11 cellular contexts compared by ENCODE assay signal in the genomic region with DNA sequence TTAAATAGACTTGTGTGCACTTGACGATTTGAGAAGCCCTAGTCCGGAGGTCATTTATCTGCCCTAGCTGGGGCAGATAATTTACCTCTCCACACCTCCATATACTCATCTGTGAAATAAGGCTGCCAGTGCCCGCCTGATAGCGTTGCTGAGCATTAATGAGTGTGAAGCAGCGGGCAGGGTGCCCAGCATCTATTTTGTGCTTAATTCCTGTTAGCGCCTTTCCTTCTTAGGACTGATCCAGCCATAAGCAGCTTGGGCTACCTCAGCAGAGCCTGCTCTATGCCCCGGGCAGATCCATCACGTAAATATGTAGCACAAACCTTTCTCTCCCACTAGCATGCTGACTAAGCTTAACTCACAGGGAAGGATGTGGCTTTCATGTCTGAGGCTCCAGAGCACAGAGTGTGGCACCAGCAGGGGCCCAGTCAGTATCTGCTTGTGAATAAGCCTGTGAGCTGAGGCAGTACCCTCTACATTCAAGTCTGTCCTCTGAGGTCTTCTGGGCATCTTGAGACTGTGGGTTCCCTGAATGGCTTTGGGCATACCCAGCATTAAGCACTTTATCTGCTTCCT. TPM values are rescaled to one million over a fixed set of nuclear protein-coding genes. Genes with fewer than 3 reads are reported as not detected.
DNase-seq lines count a peak whose midpoint lies in the region; ATAC-seq and TF ChIP-seq lines count a peak whose summit lies in the region.
"Had no signal": no experiment of that assay in that cellular context is flagged by ENCODE, and none has a peak within 500 bp of the region (broad histone marks: within the 10 kb centered on the region; RNA-seq: fewer than 3 reads in every experiment).

No MANE protein-coding gene starts in this region.

- no peak for ATAC-seq in activated naive CD4-positive, alpha-beta T cell treated with anti-CD3 and anti-CD28 coated beads, Interleukin-2, amount 50 U/mL, for 72 hours
- ATAC-seq in HG03432 (IDR thresholded peaks at IDR 0.05; ENCODE audit: unreplicated experiment) = no peak

- no peak for TF ChIP-seq CTCF in HEK293 (tag by site-specific recombination; IDR thresholded peaks at IDR 0.05)
- no peak for TF ChIP-seq CTCF in nephron (IDR thresholded peaks at IDR 0.05; ENCODE audit: unreplicated experiment in 3 of 3)
- TF ChIP-seq CTCF in foreskin fibroblast (IDR thresholded peaks at IDR 0.05; ENCODE audit: low read depth, low read length) = no peak

- H3K4me1 Mint-ChIP-seq in nephron = peaks cover 26% of the 10 kb centered on the region

- H3K9me3 ChIP-seq in HEK293 (ENCODE audit: control insufficient read depth, insufficient read depth, low read depth, low read length) = no peaks in the 10 kb centered on the region

- H3K4me3 ChIP-seq in HEK293 (ENCODE audit: low read depth, low read length) (no peak overlapping the region), foreskin fibroblast (ENCODE audit: low read depth in 1 of 2, low read length in 2 of 2) (no peak overlapping the region)

- no peaks in the 10 kb centered on the region for H3K9me3 Mint-ChIP-seq in activated naive CD4-positive, alpha-beta T cell treated with anti-CD3 and anti-CD28 coated beads, Interleukin-2, amount 50 U/mL, for 72 hours
- no peaks in the 10 kb centered on the region for H3K9me3 Mint-ChIP-seq in nephron

- H3K27ac ChIP-seq in HEK293 (ENCODE audit: extremely low read depth, low read depth, low read length) = no peak overlapping the region

- DNase-seq in NCI-H1417 (lab: John Stamatoyannopoulos, UW) = peak in 2 of 3 experiments; percentile 36 to 76
- DNase-seq in NCI-H1417 treated with DMSO at 0.1 percent for 48 hours (lab: John Stamatoyannopoulos, UW) = no peak
- DNase-seq in activated naive CD4-positive, alpha-beta T cell treated with anti-CD3 and anti-CD28 coated beads, Interleukin-2, amount 50 U/mL, for 72 hours (ENCODE audit: low spot score in 2 of 2) = no peak
- no peak for DNase-seq in foreskin fibroblast
- DNase-seq in NCI-H345 treated with DMSO at 0.1 percent for 48 hours (lab: John Stamatoyannopoulos, UW; ENCODE audit: unreplicated experiment) = no peak
- DNase-seq: IMR-90, SHP77 had no signal

- CTCF ChIA-PET in HEK293 (lab: Yijun Ruan, JAX) = interaction anchor here (0.6 to 1.1 kb wide), 4 partner anchors 8 to 1056 kb away, joined by 3 to 4 read pairs (median 4); no protein-coding TSS in a partner anchor

- peaks cover 5% of the 10 kb centered on the region; the same call in 1 of the 2 replicates for H3K4me1 ChIP-seq in HEK293 (ENCODE audit: control insufficient read depth, insufficient read depth, low read length)

- peak overlapping the region; percentile 90 to 96 for H3K27ac Mint-ChIP-seq in activated naive CD4-positive, alpha-beta T cell treated with anti-CD3 and anti-CD28 coated beads, Interleukin-2, amount 50 U/mL, for 72 hours
- peak overlapping the region in 1 of 3 experiments; percentile 91 for H3K27ac Mint-ChIP-seq in nephron

- POLR2A ChIA-PET in HEK293 (lab: Yijun Ruan, JAX) = interaction anchor here (2.4 kb wide), 1 partner anchor 59 kb away, joined by 10 read pairs; a partner anchor contains a TSS

- peaks cover 35% of the 10 kb centered on the region for H3K27me3 Mint-ChIP-seq in nephron (ENCODE audit: low read depth)

- H3K36me3 ChIP-seq in HEK293 (ENCODE audit: control insufficient read depth in 2 of 2, insufficient read depth in 1 of 2, low read length in 2 of 2) = no peaks in the 10 kb centered on the region

- peaks cover 12 to 17% of the 10 kb centered on the region in 2 donors for H3K36me3 Mint-ChIP-seq in activated naive CD4-positive, alpha-beta T cell treated with anti-CD3 and anti-CD28 coated beads, Interleukin-2, amount 50 U/mL, for 72 hours
- no peaks in the 10 kb centered on the region for H3K36me3 Mint-ChIP-seq in nephron (ENCODE audit: low read depth)

- peak overlapping the region; percentile 86 to 90 (median 88) for H3K4me3 Mint-ChIP-seq in nephron

TF ChIP-seq in HEK293, 187 proteins besides CTCF, POLR2A, EP300 and RAD21:
- TF ChIP-seq, protein P1, sequence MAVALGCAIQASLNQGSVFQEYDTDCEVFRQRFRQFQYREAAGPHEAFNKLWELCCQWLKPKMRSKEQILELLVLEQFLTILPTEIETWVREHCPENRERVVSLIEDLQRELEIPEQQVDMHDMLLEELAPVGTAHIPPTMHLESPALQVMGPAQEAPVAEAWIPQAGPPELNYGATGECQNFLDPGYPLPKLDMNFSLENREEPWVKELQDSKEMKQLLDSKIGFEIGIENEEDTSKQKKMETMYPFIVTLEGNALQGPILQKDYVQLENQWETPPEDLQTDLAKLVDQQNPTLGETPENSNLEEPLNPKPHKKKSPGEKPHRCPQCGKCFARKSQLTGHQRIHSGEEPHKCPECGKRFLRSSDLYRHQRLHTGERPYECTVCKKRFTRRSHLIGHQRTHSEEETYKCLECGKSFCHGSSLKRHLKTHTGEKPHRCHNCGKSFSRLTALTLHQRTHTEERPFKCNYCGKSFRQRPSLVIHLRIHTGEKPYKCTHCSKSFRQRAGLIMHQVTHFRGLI (tag by site-specific recombination; IDR thresholded peaks at IDR 0.05) = no peak
- TF ChIP-seq ZNF747 (tag by site-specific recombination; IDR thresholded peaks at IDR 0.05) (no peak), ZNF600 (tag by site-specific recombination; IDR thresholded peaks at IDR 0.05) (0 out of 2 replicates have a peak, but pooled peaks have one; percentile 14), ZNF530 (tag by site-specific recombination; IDR thresholded peaks at IDR 0.05; ENCODE audit: low read depth) (no peak), ZNF777 (tag by site-specific recombination; IDR thresholded peaks at IDR 0.05; ENCODE audit: borderline replicate concordance) (no peak)

RNA-seq across cellular contexts. Expression of a gene that starts 21.5 kb away (rescaled TPM):
- 100 to 1,000 TPM in 1 of 2 donors, 10 to 100 TPM in 1; 39.5 to 155 TPM for total RNA-seq in activated naive CD4-positive, alpha-beta T cell treated with anti-CD3 and anti-CD28 coated beads, Interleukin-2, amount 50 U/mL, for 72 hours

RNA-seq across cellular contexts. Expression of a gene that starts 49.0 kb away (rescaled TPM):
- total RNA-seq in activated naive CD4-positive, alpha-beta T cell treated with anti-CD3 and anti-CD28 coated beads, Interleukin-2, amount 50 U/mL, for 72 hours = 1 to 10 TPM in 1 of 2 donors, under 1 TPM in 1; 0.91 to 2.4 TPM
- total RNA-seq: A172, IMR-90 had no signal

RNA-seq across cellular contexts. Expression of a gene that starts 59.0 kb away (rescaled TPM):
- total RNA-seq in activated naive CD4-positive, alpha-beta T cell treated with anti-CD3 and anti-CD28 coated beads, Interleukin-2, amount 50 U/mL, for 72 hours = 10 to 100 TPM; 43.3 to 43.6 TPM

Comparison
In these comparisons a context has a peak if more than half of its experiments do, and no peak if none do; other contexts are left out.
1. DNase-seq: peak in NCI-H1417 (2 of 3); none in NCI-H1417 treated with DMSO at 0.1 percent for 48 hours (single experiment), activated naive CD4-positive, alpha-beta T cell treated with anti-CD3 and anti-CD28 coated beads, Interleukin-2, amount 50 U/mL, for 72 hours (0 of 2), foreskin fibroblast (0 of 2) and NCI-H345 treated with DMSO at 0.1 percent for 48 hours (single experiment).